In genomic region chr13:113433391-113433916, GRCh38 we compare ENCODE assay signal across 15 cellular contexts. TPM values are rescaled to one million over a fixed set of nuclear protein-coding genes. Genes with fewer than 3 reads are reported as not detected.
A peak's percentile ranks its signal among the peaks of the same experiment; 100 is the strongest.
DNase-seq lines count a peak whose midpoint lies in the region; ATAC-seq and TF ChIP-seq lines count a peak whose summit lies in the region.
"Had no signal": no experiment of that assay in that cellular context is flagged by ENCODE, and none has a peak within 500 bp of the region (broad histone marks: within the 10 kb centered on the region; RNA-seq: fewer than 3 reads in every experiment).

No MANE protein-coding gene starts in this region.

- H4K20me1 ChIP-seq in IMR-90 (ENCODE audit: insufficient read depth, low read length) (no peaks in the 10 kb centered on the region), osteoblast (ENCODE audit: insufficient read depth, low read length) (no peaks in the 10 kb centered on the region)

- DNase-seq in right atrium auricular region (ENCODE audit: low spot score): no peak
- no peak for DNase-seq in heart right ventricle
- no peak for DNase-seq in IMR-90
- peak; percentile 23 for DNase-seq in RWPE2 (ENCODE audit: low spot score)
- peak; percentile 83 for DNase-seq in osteoblast (ENCODE audit: insufficient read length, low spot score, missing footprints)
- no peak for DNase-seq in AG08395 (ENCODE audit: low spot score)
- DNase-seq in NCI-H510A (lab: John Stamatoyannopoulos, UW): no peak
- DNase-seq: ACHN; CD8-positive, alpha-beta T cell; COR-L47; DND-41; GDM1; GOT3; HCEC 1CT had no signal

- H2AK5ac ChIP-seq in IMR-90 (ENCODE audit: low read depth, low read length): no peak overlapping the region

- H3K18ac ChIP-seq in IMR-90 (ENCODE audit: low read depth, low read length): no peak overlapping the region

- no peak overlapping the region for H3K14ac ChIP-seq in IMR-90 (replicated peaks; ENCODE audit: low read depth, low read length)

- no TSS peak for BruUV-seq in IMR-90 (replicated peaks; lab: Mats Ljungman, UMichigan)

- H3K4me2 ChIP-seq in IMR-90 (ENCODE audit: low read depth, low read length) (no peak overlapping the region), osteoblast (ENCODE audit: insufficient read depth, low read length) (no peak overlapping the region)

- in situ Hi-C loops in IMR-90 (cut with MboI; ENCODE audit: low sequenced_read_pairs): no loop called here

- WGBS in heart right ventricle, 2 donors: 94% methylated on average over 21 of the region's 21 CpGs
- WGBS in IMR-90 (ENCODE audit: extremely low coverage in 2 of 2, insufficient read length in 1 of 2), 2 experiments: no CpG with 5 or more reads among the region's 21 CpGs

- H3K4ac ChIP-seq in IMR-90 (ENCODE audit: low read depth, low read length): no peak overlapping the region

- peaks cover 56% of the 10 kb centered on the region for H3K36me3 ChIP-seq in right atrium auricular region
- peaks cover 0 to 58% (median 4%) of the 10 kb centered on the region in 9 donors for H3K36me3 ChIP-seq in heart right ventricle
- no peaks in the 10 kb centered on the region for H3K36me3 ChIP-seq in IMR-90 (ENCODE audit: control insufficient read depth, insufficient read depth, low read length)
- H3K36me3 ChIP-seq in RWPE2 (ENCODE audit: low read depth): no peaks in the 10 kb centered on the region
- no peaks in the 10 kb centered on the region for H3K36me3 ChIP-seq in osteoblast (ENCODE audit: insufficient read depth, low read length)

- H2AFZ ChIP-seq in IMR-90 (replicated peaks; ENCODE audit: low read length, poor library complexity) (no peak overlapping the region), osteoblast (ENCODE audit: low read length) (no peak overlapping the region)

- no peaks in the 10 kb centered on the region for H3K79me1 ChIP-seq in IMR-90 (ENCODE audit: low read depth in 1 of 2, low read length in 2 of 2)

- peak overlapping the region; percentile 50 for H2AK9ac ChIP-seq in IMR-90 (replicated peaks; ENCODE audit: low read depth, low read length, poor library complexity)

- no peak overlapping the region for H3K4me3 ChIP-seq in right atrium auricular region
- H3K4me3 ChIP-seq in heart right ventricle: no peak overlapping the region
- H3K4me3 ChIP-seq in IMR-90 (ENCODE audit: insufficient read depth, low read depth, low read length): no peak overlapping the region
- no peak overlapping the region for H3K4me3 ChIP-seq in RWPE2 (ENCODE audit: severe bottlenecking)
- H3K4me3 ChIP-seq in osteoblast (ENCODE audit: insufficient read depth, low read length): no peak overlapping the region

- ATAC-seq in heart right ventricle (no peak), IMR-90 (ENCODE audit: low read depth) (no peak), RWPE2 (ENCODE audit: low read depth) (no peak)
- ATAC-seq: CD8-positive, alpha-beta T cell; HepG2 had no signal

- no peaks in the 10 kb centered on the region for H3K9me1 ChIP-seq in IMR-90 (ENCODE audit: insufficient read depth, low read length)

- H3K27me3 ChIP-seq in right atrium auricular region (no peaks in the 10 kb centered on the region), heart right ventricle (no peaks in the 10 kb centered on the region), IMR-90 (ENCODE audit: control insufficient read depth, insufficient read depth, low read length) (no peaks in the 10 kb centered on the region), RWPE2 (ENCODE audit: insufficient read depth, poor library complexity, severe bottlenecking) (no peaks in the 10 kb centered on the region), osteoblast (ENCODE audit: insufficient read depth, low read length) (no peaks in the 10 kb centered on the region)

- no peak overlapping the region for H4K5ac ChIP-seq in IMR-90 (ENCODE audit: low read depth, low read length)

- no peak overlapping the region for H4K8ac ChIP-seq in IMR-90 (ENCODE audit: low read depth in 2 of 2, low read length in 2 of 2)

- POLR2A ChIA-PET in IMR-90 (lab: Charles Lee; ENCODE audit: unreplicated experiment): no interaction called here

- H3K4me1 ChIP-seq in right atrium auricular region: peaks cover 0 to 6% of the 10 kb centered on the region in 2 donors
- peaks cover 0 to 18% (median 0%) of the 10 kb centered on the region in 9 donors for H3K4me1 ChIP-seq in heart right ventricle
- H3K4me1 ChIP-seq in IMR-90 (ENCODE audit: control insufficient read depth, insufficient read depth, low read length): peaks cover 2% of the 10 kb centered on the region; the same call in 1 of the 2 replicates
- H3K4me1 ChIP-seq in RWPE2 (ENCODE audit: insufficient read depth, poor library complexity, severe bottlenecking): no peaks in the 10 kb centered on the region
- no peaks in the 10 kb centered on the region for H3K4me1 ChIP-seq in osteoblast (ENCODE audit: insufficient read depth, low read length)

- no peak for TF ChIP-seq RAD21 in IMR-90 (IDR thresholded peaks at IDR 0.05; ENCODE audit: low read length)

- H2BK5ac ChIP-seq in IMR-90 (ENCODE audit: low read depth, low read length, poor library complexity, severe bottlenecking): no peak overlapping the region

- intact Hi-C loops in heart right ventricle (cut with DNase I): no loop called here
- intact Hi-C loops in IMR-90 (cut with micrococcal nuclease): no loop called here

- no peak overlapping the region for H3K56ac ChIP-seq in IMR-90 (ENCODE audit: extremely low read depth, insufficient read depth, low read length)

- no peak overlapping the region for H2BK15ac ChIP-seq in IMR-90 (ENCODE audit: low read depth, low read length)

- TF ChIP-seq CTCF in right atrium auricular region (IDR thresholded peaks at IDR 0.05) (no peak), heart right ventricle (IDR thresholded peaks at IDR 0.05) (no peak), IMR-90 (conservative IDR thresholded peaks at IDR 0.05; ENCODE audit: low read depth, low read length) (no peak), RWPE2 (IDR thresholded peaks at IDR 0.05; ENCODE audit: poor library complexity, severe bottlenecking) (no peak), osteoblast (IDR thresholded peaks at IDR 0.05; ENCODE audit: extremely low read depth, low read depth, low read length) (no peak)

- H4K91ac ChIP-seq in IMR-90 (ENCODE audit: insufficient read depth, low read depth, low read length): no peak overlapping the region

- H2BK20ac ChIP-seq in IMR-90 (ENCODE audit: low read depth, low read length): no peak overlapping the region

- CTCF ChIA-PET in IMR-90 (lab: Yijun Ruan, JAX): no interaction called here

- H2BK120ac ChIP-seq in IMR-90 (ENCODE audit: low read depth, low read length): no peak overlapping the region

- no peak for TF ChIP-seq POLR2A in IMR-90 (IDR thresholded peaks at IDR 0.05; ENCODE audit: low read depth, low read length)

- dilution Hi-C loops in IMR-90 (cut with HindIII; ENCODE audit: low sequenced_read_pairs, unreplicated experiment): no loop called here

- no peak overlapping the region for H3K9ac ChIP-seq in IMR-90 (ENCODE audit: low read depth, low read length)

- no peaks in the 10 kb centered on the region for H3K9me3 ChIP-seq in right atrium auricular region
- no peaks in the 10 kb centered on the region for H3K9me3 ChIP-seq in heart right ventricle
- no peaks in the 10 kb centered on the region for H3K9me3 ChIP-seq in IMR-90 (ENCODE audit: control insufficient read depth, insufficient read depth, low read length)
- no peaks in the 10 kb centered on the region for H3K9me3 ChIP-seq in RWPE2 (ENCODE audit: severe bottlenecking)
- no peaks in the 10 kb centered on the region for H3K9me3 ChIP-seq in osteoblast (ENCODE audit: low read depth, low read length)

- H3K79me2 ChIP-seq in osteoblast (ENCODE audit: insufficient read depth, low read length): no peaks in the 10 kb centered on the region

- no peak overlapping the region for H3K23ac ChIP-seq in IMR-90 (ENCODE audit: low read depth, low read length)

- H3K27ac ChIP-seq in right atrium auricular region: peak overlapping the region; percentile 56 to 76
- H3K27ac ChIP-seq in heart right ventricle: peak overlapping the region in 4 of 10 donors; percentile 12 to 48 (median 28)
- H3K27ac ChIP-seq in IMR-90 (ENCODE audit: insufficient read depth, low read length): no peak overlapping the region
- H3K27ac ChIP-seq in RWPE2 (ENCODE audit: poor library complexity, severe bottlenecking): no peak overlapping the region
- H3K27ac ChIP-seq in osteoblast (ENCODE audit: low read depth, low read length): no peak overlapping the region

TF ChIP-seq in IMR-90, 13 proteins besides CTCF, POLR2A, EP300 and RAD21 (continues in another document):
- TF ChIP-seq MAFK (IDR thresholded peaks at IDR 0.05; ENCODE audit: low read depth, low read length): no peak
- TF ChIP-seq RCOR1 (IDR thresholded peaks at IDR 0.05; ENCODE audit: insufficient replicate concordance, low read length): no peak
- no peak for TF ChIP-seq SMC3 (IDR thresholded peaks at IDR 0.05; ENCODE audit: low read depth, low read length)
- TF ChIP-seq CEBPB (IDR thresholded peaks at IDR 0.05; ENCODE audit: low read depth, low read length): no peak
- TF ChIP-seq CHD1 (IDR thresholded peaks at IDR 0.05; ENCODE audit: low read depth, low read length): no peak
- no peak for TF ChIP-seq RFX5 (IDR thresholded peaks at IDR 0.05; ENCODE audit: low read depth, low read length)
- TF ChIP-seq NFE2L2 (IDR thresholded peaks at IDR 0.05; ENCODE audit: low read depth, low read length): no peak
- TF ChIP-seq USF2 (IDR thresholded peaks at IDR 0.05; ENCODE audit: low read depth, low read length): no peak
- TF ChIP-seq FOS (IDR thresholded peaks at IDR 0.05; ENCODE audit: low read depth, low read length): no peak

RNA-seq across cellular contexts. Expression of gene ADPRHL1, which starts 19.8 kb away (rescaled TPM):
- total RNA-seq in right atrium auricular region (100 to 1,000 TPM; 222 to 329 TPM), heart right ventricle (100 to 1,000 TPM; 381 to 939 (median 762) TPM), IMR-90 (2012; rRNA removed) (0.28 and 0.36 TPM in 2 replicates), osteoblast (3.8 and 5.1 TPM in 2 replicates)
- polyA plus RNA-seq in heart right ventricle (100 to 1,000 TPM; 163 to 192 TPM), IMR-90 (2012; rRNA removed) (0.67 and 0.69 TPM in 2 replicates)
- 0.65 and 0.70 TPM in 2 replicates for polyA plus RNA-seq in IMR-90 (2012; cell fraction: cytosol; rRNA removed)
- 3.2 and 4.4 TPM in 2 replicates for polyA plus RNA-seq in IMR-90 (2012; cell fraction: nucleus; rRNA removed; ENCODE audit: low replicate concordance)

RNA-seq across cellular contexts. Expression of gene DCUN1D2, which starts 57.1 kb away (rescaled TPM):
- total RNA-seq in right atrium auricular region: 10 to 100 TPM; 45.3 to 65.5 TPM
- total RNA-seq in heart right ventricle: 100 to 1,000 TPM in 9 of 10 donors, 10 to 100 TPM in 1; 97.7 to 307 (median 225) TPM
- polyA plus RNA-seq in heart right ventricle: 10 to 100 TPM; 40.9 to 73.3 TPM
- total RNA-seq in IMR-90 (2012; rRNA removed): 6.9 and 8.1 TPM in 2 replicates
- 7.9 and 11.5 TPM in 2 replicates for polyA plus RNA-seq in IMR-90 (2012; rRNA removed)
- 4.2 and 6.5 TPM in 2 replicates for polyA plus RNA-seq in IMR-90 (2012; cell fraction: cytosol; rRNA removed)
- 43.9 and 65.7 TPM in 2 replicates for polyA plus RNA-seq in IMR-90 (2012; cell fraction: nucleus; rRNA removed; ENCODE audit: low replicate concordance)
- total RNA-seq in osteoblast: 12.1 and 14.8 TPM in 2 replicates

Comparison
In these comparisons a context has a peak if more than half of its experiments do, and no peak if none do; other contexts are left out.
1. DNase-seq: peak in RWPE2 (single experiment) and osteoblast (single experiment); none in right atrium auricular region (single experiment), heart right ventricle (0 of 2), IMR-90 (single experiment), AG08395 (single experiment) and NCI-H510A (single experiment).
2. H3K27ac ChIP-seq: peak in right atrium auricular region (2 of 2); none in IMR-90 (single experiment), RWPE2 (single experiment) and osteoblast (single experiment).
3. RNA of gene ADPRHL1, which starts 19.8 kb away (total RNA-seq): 381 to 939 TPM in heart right ventricle and 222 to 329 TPM in right atrium auricular region; 3.8 to 5.1 TPM in osteoblast and 0.28 to 0.36 TPM in IMR-90; every median in the first group is over 10 times any median in the second.